17 cellular contexts compared by ENCODE assay signal in the genomic region with DNA sequence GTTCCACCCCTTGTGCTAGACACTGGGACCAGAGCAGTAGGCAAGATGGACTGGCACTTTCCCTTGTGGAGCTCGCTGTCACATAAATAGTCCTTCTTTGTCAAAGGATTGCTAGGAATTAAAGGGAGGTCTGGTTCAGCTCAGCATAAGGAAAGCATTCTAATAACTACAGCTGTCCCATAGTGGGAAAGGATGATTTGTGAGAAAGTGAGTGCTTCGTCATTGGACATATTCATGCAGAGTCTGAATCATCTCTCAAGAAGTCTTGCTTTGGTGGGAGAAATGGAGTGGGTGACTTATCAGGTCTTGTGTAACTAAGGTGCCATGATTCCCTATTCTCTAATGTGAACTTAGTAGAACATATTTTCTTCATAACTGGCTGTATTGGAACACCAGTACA. TPM values are rescaled to one million over a fixed set of nuclear protein-coding genes. Genes with fewer than 3 reads are reported as not detected.
DNase-seq lines count a peak whose midpoint lies in the region; ATAC-seq, FAIRE-seq and TF ChIP-seq lines count a peak whose summit lies in the region.
"Had no signal": no experiment of that assay in that cellular context is flagged by ENCODE, and none has a peak within 500 bp of the region (broad histone marks: within the 10 kb centered on the region; RNA-seq: fewer than 3 reads in every experiment).

No MANE protein-coding gene starts in this region.

- H3K14ac ChIP-seq in mesenchymal stem cell (ENCODE audit: low read length in 2 of 2) = no peak overlapping the region

- no peak for FAIRE-seq in GM19239 (lab: Jason Lieb, UNC)

- no peak overlapping the region for H3K4me2 ChIP-seq in mesenchymal stem cell (ENCODE audit: low read length, poor library complexity, severe bottlenecking)

- intact Hi-C loops in CD14-positive monocyte (cut with micrococcal nuclease) = loop anchor here (5.0 kb wide), 2 partner anchors 49 to 111 kb away; no protein-coding TSS in a partner anchor

- H3K9me3 ChIP-seq in mesenchymal stem cell (ENCODE audit: control insufficient read depth, low read length) = no peaks in the 10 kb centered on the region
- no peaks in the 10 kb centered on the region for H3K9me3 ChIP-seq in HAP-1
- H3K9me3 ChIP-seq: gastrocnemius medialis had no signal

- no peak overlapping the region for H2BK12ac ChIP-seq in mesenchymal stem cell (ENCODE audit: low read length in 2 of 2)

- H2BK5ac ChIP-seq in mesenchymal stem cell (ENCODE audit: low read depth, low read length, poor library complexity, severe bottlenecking) = no peak overlapping the region

- no peak overlapping the region for H2AK5ac ChIP-seq in mesenchymal stem cell (ENCODE audit: low read length, severe bottlenecking)

- H3K27ac ChIP-seq in brain microvascular endothelial cell (peak overlapping the region; percentile 90), mesenchymal stem cell (ENCODE audit: low read length, poor library complexity, severe bottlenecking) (no peak overlapping the region)
- H3K27ac ChIP-seq: gastrocnemius medialis had no signal

- H4K8ac ChIP-seq in mesenchymal stem cell (ENCODE audit: low read length) = no peak overlapping the region

- no peak overlapping the region for H2BK120ac ChIP-seq in mesenchymal stem cell (ENCODE audit: low read depth, low read length)

- peaks cover 37% of the 10 kb centered on the region for H3K4me1 Mint-ChIP-seq in CD14-positive monocyte
- H3K4me1 Mint-ChIP-seq: central memory CD8-positive, alpha-beta T cell; IgD-negative memory B cell; neural crest cell had no signal

- peaks cover 0 to 15% of the 10 kb centered on the region in 2 donors for H3K36me3 Mint-ChIP-seq in CD14-positive monocyte
- H3K36me3 Mint-ChIP-seq: IgD-negative memory B cell had no signal

- H3K18ac ChIP-seq in mesenchymal stem cell (ENCODE audit: low read depth in 1 of 2, low read length in 2 of 2) = no peak overlapping the region

- in situ Hi-C loops in brain microvascular endothelial cell (cut with HindIII; ENCODE audit: low pct_ligation_motif_present, low sequenced_read_pairs) (no loop called here), HAP-1 (cut with MboI; ENCODE audit: low sequenced_read_pairs) (no loop called here)

- peaks cover 0 to 10% (median 0%) of the 10 kb centered on the region in 3 donors for H3K27me3 Mint-ChIP-seq in CD14-positive monocyte (ENCODE audit: low read depth in 3 of 3)

- no peak overlapping the region for H3K4me3 Mint-ChIP-seq in CD14-positive monocyte
- H3K4me3 Mint-ChIP-seq: central memory CD8-positive, alpha-beta T cell; IgD-negative memory B cell; neural crest cell had no signal

- no peak for ATAC-seq in GM18505 (IDR thresholded peaks at IDR 0.05; ENCODE audit: unreplicated experiment)
- ATAC-seq: gastrocnemius medialis, left lobe of liver had no signal

- 38% methylated on average over 2 of the region's 2 CpGs for WGBS in mesenchymal stem cell

- no peak overlapping the region for H3K4ac ChIP-seq in mesenchymal stem cell (ENCODE audit: low read depth in 1 of 2, low read length in 2 of 2)

- TF ChIP-seq CTCF in CD14-positive monocyte (IDR thresholded peaks at IDR 0.05) (no peak), brain microvascular endothelial cell (IDR thresholded peaks at IDR 0.05; ENCODE audit: low read depth, low read length, missing control alignments) (no peak)

- no peaks in the 10 kb centered on the region for H3K36me3 ChIP-seq in brain microvascular endothelial cell (replicated peaks)
- H3K36me3 ChIP-seq in mesenchymal stem cell (ENCODE audit: control insufficient read depth in 1 of 2, insufficient read depth in 2 of 2, low read depth in 1 of 2, low read length in 2 of 2) = peaks cover 0 to 21% of the 10 kb centered on the region in 2 experiments
- no peaks in the 10 kb centered on the region for H3K36me3 ChIP-seq in HAP-1 (replicated peaks)
- H3K36me3 ChIP-seq: gastrocnemius medialis had no signal

- H3K4me1 ChIP-seq in mesenchymal stem cell (ENCODE audit: control insufficient read depth, insufficient read depth, low read depth, low read length) = peaks cover 3% of the 10 kb centered on the region
- H3K4me1 ChIP-seq in HAP-1 = peaks cover 30% of the 10 kb centered on the region
- H3K4me1 ChIP-seq: gastrocnemius medialis had no signal

- no peak overlapping the region for H2AFZ ChIP-seq in mesenchymal stem cell (ENCODE audit: low read depth, low read length)

- peak; percentile 66 for DNase-seq in CD14-positive monocyte (ENCODE audit: low spot score)
- DNase-seq in MV-4-11 (lab: John Stamatoyannopoulos, UW) = peak; percentile 70
- DNase-seq in brain microvascular endothelial cell = peak; percentile 88
- peak; percentile 86 for DNase-seq in mesenchymal stem cell
- no peak for DNase-seq in HAP-1 (ENCODE audit: low spot score in 2 of 2)
- DNase-seq in anterior cingulate cortex (lab: John Stamatoyannopoulos, UW) = no peak
- DNase-seq in GM19239 (ENCODE audit: insufficient read length, low spot score) = no peak
- DNase-seq: activated T-cell treated with anti-CD3 and anti-CD28 coated beads, Interleukin-2, amount 50 U/mL, for 48 hours; gastrocnemius medialis; H7; NCI-H2107; stimulated activated CD8-positive, alpha-beta memory T cell treated with anti-CD3 and anti-CD28 coated beads, Interleukin-4, amount 100 ng/mL, for 48 hours had no signal

- H4K91ac ChIP-seq in mesenchymal stem cell (ENCODE audit: low read length) = no peak overlapping the region

- H3K4me3 ChIP-seq in brain microvascular endothelial cell (ENCODE audit: low read depth, low read length) = no peak overlapping the region
- H3K4me3 ChIP-seq in mesenchymal stem cell (ENCODE audit: insufficient read depth in 1 of 2, low read depth in 1 of 2, low read length in 2 of 2) = no peak overlapping the region
- H3K4me3 ChIP-seq in HAP-1 = no peak overlapping the region
- H3K4me3 ChIP-seq: gastrocnemius medialis had no signal

- TF ChIP-seq POLR2A in GM18505 (IDR thresholded peaks at IDR 0.05; ENCODE audit: borderline replicate concordance, extremely low read depth, insufficient read depth, insufficient read length) = no peak

- H3K27ac Mint-ChIP-seq in CD14-positive monocyte = peak overlapping the region; percentile 85 to 98 (median 94)
- H3K27ac Mint-ChIP-seq: IgD-negative memory B cell had no signal

- H3K27me3 ChIP-seq in brain microvascular endothelial cell (replicated peaks) = no peaks in the 10 kb centered on the region
- no peaks in the 10 kb centered on the region for H3K27me3 ChIP-seq in mesenchymal stem cell (ENCODE audit: control insufficient read depth in 1 of 2, insufficient read depth in 1 of 2, low read length in 2 of 2)
- H3K27me3 ChIP-seq in HAP-1 (ENCODE audit: low read depth) = no peaks in the 10 kb centered on the region
- H3K27me3 ChIP-seq: gastrocnemius medialis had no signal

- peaks cover 15% of the 10 kb centered on the region for H3K79me1 ChIP-seq in mesenchymal stem cell (replicated peaks; ENCODE audit: low read length, poor library complexity, severe bottlenecking)

- peak overlapping the region; percentile 19 for H3K9ac ChIP-seq in mesenchymal stem cell (ENCODE audit: low read length)

- peaks cover 0 to 2% (median 0%) of the 10 kb centered on the region in 7 donors for H3K9me3 Mint-ChIP-seq in CD14-positive monocyte
- H3K9me3 Mint-ChIP-seq: central memory CD8-positive, alpha-beta T cell; IgD-negative memory B cell; neural crest cell had no signal

- no peak overlapping the region for H2BK15ac ChIP-seq in mesenchymal stem cell (ENCODE audit: low read depth, poor library complexity, severe bottlenecking)

- H3K23ac ChIP-seq in mesenchymal stem cell (ENCODE audit: low read length in 2 of 2) = no peak overlapping the region

RNA-seq across cellular contexts. Expression of a gene that starts 14.7 kb away (rescaled TPM):
- 1 to 10 TPM in 1 of 2 donors, under 1 TPM in 1; 0.56 to 2.0 TPM for polyA plus RNA-seq in CD14-positive monocyte
- polyA plus RNA-seq in mesenchymal stem cell (2013, experiment 1 of 2) = 10.3 TPM
- 9.9 TPM for polyA plus RNA-seq in mesenchymal stem cell (2013, experiment 2 of 2)
- polyA plus RNA-seq: IgD-negative memory B cell had no signal

Comparison
In these comparisons a context has a peak if more than half of its experiments do, and no peak if none do; other contexts are left out.
1. DNase-seq: peak in CD14-positive monocyte (single experiment), MV-4-11 (single experiment), brain microvascular endothelial cell (single experiment) and mesenchymal stem cell (single experiment); none in HAP-1 (0 of 2), anterior cingulate cortex (0 of 58) and GM19239 (single experiment).